ENCODE assay signal across 16 cellular contexts in the genomic region with DNA sequence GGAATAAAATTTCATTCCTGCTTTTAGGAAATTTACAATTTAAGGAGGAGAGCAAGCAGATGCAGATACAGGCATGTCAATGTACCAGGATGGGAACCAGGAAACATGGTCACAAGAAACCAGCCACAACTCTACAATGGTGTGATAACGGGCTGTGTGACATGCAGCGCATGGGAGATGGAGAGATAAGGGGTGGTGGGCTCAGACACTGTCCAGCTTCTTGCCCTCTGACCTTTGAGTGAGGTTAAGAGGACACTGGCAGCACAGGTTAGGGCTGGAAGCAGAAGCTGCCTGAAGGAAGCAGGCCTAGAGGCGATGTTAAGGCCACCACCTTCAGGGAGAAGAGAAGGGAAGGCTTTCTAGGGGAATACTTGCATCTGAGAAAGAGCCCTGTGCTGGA. TPM values are rescaled to one million over a fixed set of nuclear protein-coding genes. Genes with fewer than 3 reads are reported as not detected.
DNase-seq lines count a peak whose midpoint lies in the region; ATAC-seq, FAIRE-seq and TF ChIP-seq lines count a peak whose summit lies in the region.
"Had no signal": no experiment of that assay in that cellular context is flagged by ENCODE, and none has a peak within 500 bp of the region (broad histone marks: within the 10 kb centered on the region; RNA-seq: fewer than 3 reads in every experiment).

No MANE protein-coding gene starts in this region.

- H3K9me2 ChIP-seq in OCI-LY1 (ENCODE audit: low read depth, low read length) = no peaks in the 10 kb centered on the region

- no peak for TF ChIP-seq RAD21 in GM12878 (IDR thresholded peaks at IDR 0.05; ENCODE audit: insufficient read depth, low read depth, low read length)

- H3K27me3 ChIP-seq in OCI-LY1 (ENCODE audit: insufficient read depth, low read length) (no peaks in the 10 kb centered on the region), GM12878 (replicated peaks in 1 of 2; ENCODE audit: control insufficient read depth in 2 of 2, insufficient read depth in 2 of 2, low read length in 1 of 2) (no peaks in the 10 kb centered on the region), ovary (no peaks in the 10 kb centered on the region)
- H3K27me3 ChIP-seq: hepatocyte had no signal

- H3K4me1 Mint-ChIP-seq in T-helper 2 cell treated with Interferon-gamma antibody and Interleukin-4, amounts not matched to agents 5 μg/mL and 100 μg/mL, for 36 hours (ENCODE audit: low read depth) = peaks cover 79% of the 10 kb centered on the region
- H3K4me1 Mint-ChIP-seq in natural killer cell = peaks cover 91 to 93% of the 10 kb centered on the region in 2 donors

- POLR2A ChIA-PET in GM12878 (lab: Charles Lee) = interaction anchor here (0.6 to 5.4 kb wide), 5 partner anchors 12 to 125 kb away, joined by 3 to 69 read pairs (median 4); no protein-coding TSS in a partner anchor

- no TSS peak for BruUV-seq in GM12878 (replicated peaks; lab: Mats Ljungman, UMichigan)

- intact Hi-C loops in GM12878 (cut with micrococcal nuclease; ENCODE audit: unreplicated experiment) = loop anchor here (2.0 kb wide), 1 partner anchor 28 kb away; no protein-coding TSS in a partner anchor
- intact Hi-C loops in natural killer cell (cut with micrococcal nuclease) = no loop called here
- intact Hi-C loops in ovary (cut with DNase I) = loop anchor here in 2 of 4 donors (10.0 kb wide), 2 partner anchors 80 to 140 kb away; no protein-coding TSS in a partner anchor

- TF ChIP-seq CTCF in OCI-LY1 (IDR thresholded peaks at IDR 0.05; ENCODE audit: low read length) (no peak), GM12878 (IDR thresholded peaks at IDR 0.05 in 2 of 3, conservative IDR thresholded peaks at IDR 0.05 in 1 of 3; ENCODE audit: control insufficient read depth in 2 of 3, extremely low read depth in 1 of 3, insufficient read depth in 1 of 3, low read depth in 3 of 3, low read length in 3 of 3) (no peak), natural killer cell (IDR thresholded peaks at IDR 0.05) (no peak), ovary (IDR thresholded peaks at IDR 0.05) (no peak)

- SMC1A ChIA-PET in GM12878 (lab: Charles Lee; ENCODE audit: uncharacterized antibody, unreplicated experiment) = interaction anchor here (0.9 to 15.0 kb wide), 12 partner anchors 9 to 136 kb away, joined by 3 to 266 read pairs (median 6); a partner anchor contains a TSS

- TF ChIP-seq EP300 in GM12878 (IDR thresholded peaks at IDR 0.05; ENCODE audit: borderline replicate concordance in 1 of 2, control insufficient read depth in 1 of 2, low read depth in 2 of 2, low read length in 2 of 2) (no peak), ovary (IDR thresholded peaks at IDR 0.05) (no peak)

- H2AFZ ChIP-seq in OCI-LY1 (ENCODE audit: low read length) = no peak overlapping the region
- H2AFZ ChIP-seq in GM12878 (ENCODE audit: control insufficient read depth, low read depth, low read length) = no peak overlapping the region; the same call in 1 of the 2 replicates
- H2AFZ ChIP-seq: hepatocyte had no signal

- H3K27me3 Mint-ChIP-seq in T-helper 2 cell treated with Interferon-gamma antibody and Interleukin-4, amounts not matched to agents 5 μg/mL and 100 μg/mL, for 36 hours (ENCODE audit: low read depth) = no peaks in the 10 kb centered on the region
- H3K27me3 Mint-ChIP-seq in natural killer cell (ENCODE audit: low read depth in 2 of 2) = no peaks in the 10 kb centered on the region

- H3K79me2 ChIP-seq in OCI-LY1 (ENCODE audit: insufficient read depth, low read length) = peaks cover 75% of the 10 kb centered on the region
- peaks cover 99% of the 10 kb centered on the region for H3K79me2 ChIP-seq in GM12878 (ENCODE audit: control insufficient read depth, insufficient read depth, low read length)

- H3K4me3 ChIP-seq in OCI-LY1 (ENCODE audit: low read depth, low read length, poor library complexity, severe bottlenecking) (peak overlapping the region; percentile 97), GM12878 (peak overlapping the region; percentile 71), ovary (no peak overlapping the region)
- H3K4me3 ChIP-seq: hepatocyte, left ventricle myocardium inferior, SK-N-MC, smooth muscle cell, thoracic aorta had no signal

- in situ Hi-C loops in GM12878 (cut with MboI) = loop anchor here (25.0 kb wide), 1 partner anchor 1607 kb away; a partner anchor contains a TSS

- RAD21 ChIA-PET in GM12878 (lab: Charles Lee; ENCODE audit: unreplicated experiment) = interaction anchor here (0.6 to 4.8 kb wide), 6 partner anchors 8 to 121 kb away, joined by 3 to 80 read pairs (median 4); no protein-coding TSS in a partner anchor

- peaks cover 66% of the 10 kb centered on the region for H3K36me3 Mint-ChIP-seq in T-helper 2 cell treated with Interferon-gamma antibody and Interleukin-4, amounts not matched to agents 5 μg/mL and 100 μg/mL, for 36 hours (ENCODE audit: low read depth)
- H3K36me3 Mint-ChIP-seq in natural killer cell = peaks cover 6% of the 10 kb centered on the region

- CTCF ChIA-PET in GM12878 (lab: Yijun Ruan, JAX) = interaction anchor here (2.5 to 3.7 kb wide), 4 partner anchors 8 to 136 kb away, joined by 12 to 19 read pairs (median 16); no protein-coding TSS in a partner anchor

- no peaks in the 10 kb centered on the region for H3F3A ChIP-seq in OCI-LY1 (ENCODE audit: insufficient read depth, low read length)

- no peaks in the 10 kb centered on the region for H3K9me3 ChIP-seq in OCI-LY1 (ENCODE audit: low read length)
- no peaks in the 10 kb centered on the region for H3K9me3 ChIP-seq in GM12878 (replicated peaks; ENCODE audit: control insufficient read depth, insufficient read depth, low read length)
- H3K9me3 ChIP-seq in ovary = no peaks in the 10 kb centered on the region
- H3K9me3 ChIP-seq: left ventricle myocardium inferior, thoracic aorta had no signal

- 92% methylated on average over 3 of the region's 3 CpGs for WGBS in GM12878 (ENCODE audit: insufficient coverage, insufficient replicate concordance, low lambda C conversion rate, missing lambda C conversion rate)
- WGBS in ovary, 3 donors = 91 to 98% (median 95%) methylated on average over 3 of the region's 3 CpGs

- peaks cover 84% of the 10 kb centered on the region for H3K4me1 ChIP-seq in OCI-LY1 (ENCODE audit: insufficient read depth, low read length, severe bottlenecking)
- peaks cover 30% of the 10 kb centered on the region for H3K4me1 ChIP-seq in GM12878 (ENCODE audit: control insufficient read depth, insufficient read depth, low read length)
- H3K4me1 ChIP-seq in ovary (ENCODE audit: insufficient read depth) = peaks cover 3% of the 10 kb centered on the region

- H3K4me2 ChIP-seq in OCI-LY1 (ENCODE audit: low read length) (peak overlapping the region; percentile 97), GM12878 (ENCODE audit: control insufficient read depth, insufficient read depth) (peak overlapping the region; percentile 85)
- H3K4me2 ChIP-seq: smooth muscle cell had no signal

- peak; percentile 6 for ATAC-seq in GM12878
- no peak for ATAC-seq in natural killer cell
- ATAC-seq in HG02840 (IDR thresholded peaks at IDR 0.05; ENCODE audit: low FRiP score, unreplicated experiment) = no peak

- H3K4me3 Mint-ChIP-seq in T-helper 2 cell treated with Interferon-gamma antibody and Interleukin-4, amounts not matched to agents 5 μg/mL and 100 μg/mL, for 36 hours = peak overlapping the region; percentile 99
- peak overlapping the region; percentile 99 for H3K4me3 Mint-ChIP-seq in natural killer cell

- FAIRE-seq in GM12878 (lab: Jason Lieb, UNC) = no peak
- FAIRE-seq: A204.1 had no signal

- TF ChIP-seq POLR2A in GM12878 (IDR thresholded peaks at IDR 0.05; ENCODE audit: low read depth, low read length) (no peak), ovary (IDR thresholded peaks at IDR 0.05) (no peak)

- H3K27ac ChIP-seq in OCI-LY1 (ENCODE audit: low read depth, low read length, poor library complexity, severe bottlenecking) (peak overlapping the region; percentile 91), GM12878 (ENCODE audit: control insufficient read depth, insufficient read depth) (peak overlapping the region; percentile 76), ovary (no peak overlapping the region)
- H3K27ac ChIP-seq: hepatocyte, left ventricle myocardium inferior, SK-N-MC, thoracic aorta had no signal

- peak overlapping the region; percentile 43 for H3K27ac Mint-ChIP-seq in T-helper 2 cell treated with Interferon-gamma antibody and Interleukin-4, amounts not matched to agents 5 μg/mL and 100 μg/mL, for 36 hours
- H3K27ac Mint-ChIP-seq in natural killer cell = peak overlapping the region; percentile 98 to 99

- H3K36me3 ChIP-seq in OCI-LY1 (ENCODE audit: insufficient read depth, low read length) (peaks cover 39% of the 10 kb centered on the region; the same call in 1 of the 2 replicates), GM12878 (ENCODE audit: control insufficient read depth in 2 of 2, insufficient read depth in 2 of 2, low read length in 1 of 2) (peaks cover 3% of the 10 kb centered on the region in 2 experiments; a peak in 1 of 4 replicates), ovary (no peaks in the 10 kb centered on the region)
- H3K36me3 ChIP-seq: left ventricle myocardium inferior, thoracic aorta had no signal

- no peaks in the 10 kb centered on the region for H4K20me1 ChIP-seq in OCI-LY1 (ENCODE audit: insufficient read depth, low read length)
- no peaks in the 10 kb centered on the region for H4K20me1 ChIP-seq in GM12878 (ENCODE audit: control insufficient read depth, insufficient read depth)

- peak overlapping the region; percentile 97 for H3K9ac ChIP-seq in OCI-LY1 (ENCODE audit: low read length)
- H3K9ac ChIP-seq in GM12878 (ENCODE audit: control insufficient read depth, insufficient read depth, low read length) = peak overlapping the region; percentile 81

- DNase-seq in T-helper 2 cell treated with Interferon-gamma antibody and Interleukin-4, amounts not matched to agents 5 μg/mL and 100 μg/mL, for 36 hours (ENCODE audit: low spot score) = no peak
- DNase-seq in T-helper 2 cell (no peak), GM12878 (ENCODE audit: low read depth, low spot score) (no peak), natural killer cell (no peak), ovary (no peak), cerebellar cortex (ENCODE audit: low spot score) (no peak)
- DNase-seq: COR-L47, cortex of kidney, left ventricle myocardium inferior had no signal

- no peaks in the 10 kb centered on the region for H3K9me3 Mint-ChIP-seq in T-helper 2 cell treated with Interferon-gamma antibody and Interleukin-4, amounts not matched to agents 5 μg/mL and 100 μg/mL, for 36 hours
- H3K9me3 Mint-ChIP-seq in natural killer cell = no peaks in the 10 kb centered on the region

RNA-seq across cellular contexts. Expression of a gene that starts 3.0 kb away (rescaled TPM):
- 727 and 773 TPM in 2 replicates for total RNA-seq in GM12878 (2013; cell fraction: nucleolus; rRNA removed)
- total RNA-seq in GM12878 (2014; rRNA removed) = 75.1 and 77.9 TPM in 2 replicates
- total RNA-seq in GM12878 (2014; rRNA removed; fragmentation: Illumina TruSeq; extraction: Trizol) = 58.7 and 61.4 TPM in 2 replicates
- 99.6 and 107 TPM in 2 replicates for total RNA-seq in GM12878 (2021)
- 41.0 TPM for polyA plus RNA-seq in GM12878 (2011; ENCODE audit: low read depth)
- 74.4 and 102 TPM in 2 replicates for polyA plus RNA-seq in GM12878 (2011; rRNA removed)
- polyA plus RNA-seq in GM12878 (2011; cell fraction: cytosol; rRNA removed) = 126 and 169 TPM in 2 replicates
- polyA plus RNA-seq in GM12878 (2011; cell fraction: nucleus; rRNA removed) = 326 and 357 TPM in 2 replicates
- polyA plus RNA-seq in GM12878 (2012) = 51.9 and 68.0 TPM in 2 replicates
- 60.0 and 68.0 TPM in 2 replicates for polyA plus RNA-seq in GM12878 (2014; fragmentation: Illumina TruSeq; extraction: Trizol)
- polyA plus RNA-seq in GM12878 (2014; fragmentation: Nextera tagmentation; extraction: Ambion mirVana) = 10 to 100 TPM; 20.2 to 26.0 TPM
- 42.4 and 44.0 TPM in 2 replicates for polyA plus RNA-seq in GM12878 (2014; rRNA removed)
- polyA plus RNA-seq in GM12878 (2016; fragmentation: Nextera tagmentation; extraction: Ambion mirVana) = 10 to 100 TPM; 59.9 to 64.7 TPM
- polyA minus RNA-seq in GM12878 (2011; rRNA and poly(A)+ RNA removed) = 515 and 644 TPM in 2 replicates
- polyA minus RNA-seq in GM12878 (2011; cell fraction: cytosol; rRNA and poly(A)+ RNA removed) = 113 and 121 TPM in 2 replicates
- polyA minus RNA-seq in GM12878 (2011; cell fraction: nucleus; rRNA and poly(A)+ RNA removed) = 258 and 338 TPM in 2 replicates
- total RNA-seq in natural killer cell = 100 to 1,000 TPM; 386 to 519 (median 456) TPM
- total RNA-seq in ovary = 10 to 100 TPM; 10.5 to 64.5 (median 29.8) TPM
- 10 to 100 TPM in 1 of 2 donors, 1 to 10 TPM in 1; 2.9 to 14.9 TPM for polyA plus RNA-seq in ovary

Comparison
In these comparisons a context has a peak if more than half of its experiments do, and no peak if none do; other contexts are left out.
1. H3K27ac ChIP-seq: peak in OCI-LY1 (single experiment) and GM12878 (single experiment); none in ovary (0 of 2).